ENCODE assay signal across 1 cellular context in genomic region chr15:28934645-28935044, GRCh38.
TF ChIP-seq lines count a peak whose summit lies in the region.

No MANE protein-coding gene starts in this region.

TF ChIP-seq in K562, 482 proteins besides CTCF, POLR2A, EP300 and RAD21:
- TF ChIP-seq RBM22 (IDR thresholded peaks at IDR 0.05; ENCODE audit: low read depth, low read length, poor library complexity, severe bottlenecking), result no peak
- TF ChIP-seq U2AF1 (optimal IDR thresholded peaks at IDR 0.05; ENCODE audit: low read depth, low read length), result no peak
- TF ChIP-seq ZSCAN32 (CRISPR knock-in tag; IDR thresholded peaks at IDR 0.05), result no peak
- TF ChIP-seq HMG20B (CRISPR knock-in tag; IDR thresholded peaks at IDR 0.05), result no peak
- TF ChIP-seq CTBP1 (IDR thresholded peaks at IDR 0.05; ENCODE audit: borderline replicate concordance), result no peak
- no peak for TF ChIP-seq ZNF707 (CRISPR knock-in tag; conservative IDR thresholded peaks at IDR 0.05)
- TF ChIP-seq ZNF143 (CRISPR knock-in tag; IDR thresholded peaks at IDR 0.05), result no peak
- no peak for TF ChIP-seq CC2D1A (IDR thresholded peaks at IDR 0.05)
- TF ChIP-seq ZC3H8 (IDR thresholded peaks at IDR 0.05), result no peak
- no peak for TF ChIP-seq STAT6 (CRISPR knock-in tag; IDR thresholded peaks at IDR 0.05)
- no peak for TF ChIP-seq ILF3 (IDR thresholded peaks at IDR 0.05; ENCODE audit: borderline replicate concordance)
- TF ChIP-seq PML (IDR thresholded peaks at IDR 0.05; ENCODE audit: low read length), result no peak
- no peak for TF ChIP-seq ZKSCAN3 (CRISPR knock-in tag; IDR thresholded peaks at IDR 0.05)
- TF ChIP-seq NR2F6 (CRISPR knock-in tag; IDR thresholded peaks at IDR 0.05), result no peak
- TF ChIP-seq ZBTB8A (IDR thresholded peaks at IDR 0.05; ENCODE audit: partially characterized antibody), result no peak
TF ChIP-seq in K562: peak in this region for 0.
